ENCODE assay signal across 18 cellular contexts in the genomic region with DNA sequence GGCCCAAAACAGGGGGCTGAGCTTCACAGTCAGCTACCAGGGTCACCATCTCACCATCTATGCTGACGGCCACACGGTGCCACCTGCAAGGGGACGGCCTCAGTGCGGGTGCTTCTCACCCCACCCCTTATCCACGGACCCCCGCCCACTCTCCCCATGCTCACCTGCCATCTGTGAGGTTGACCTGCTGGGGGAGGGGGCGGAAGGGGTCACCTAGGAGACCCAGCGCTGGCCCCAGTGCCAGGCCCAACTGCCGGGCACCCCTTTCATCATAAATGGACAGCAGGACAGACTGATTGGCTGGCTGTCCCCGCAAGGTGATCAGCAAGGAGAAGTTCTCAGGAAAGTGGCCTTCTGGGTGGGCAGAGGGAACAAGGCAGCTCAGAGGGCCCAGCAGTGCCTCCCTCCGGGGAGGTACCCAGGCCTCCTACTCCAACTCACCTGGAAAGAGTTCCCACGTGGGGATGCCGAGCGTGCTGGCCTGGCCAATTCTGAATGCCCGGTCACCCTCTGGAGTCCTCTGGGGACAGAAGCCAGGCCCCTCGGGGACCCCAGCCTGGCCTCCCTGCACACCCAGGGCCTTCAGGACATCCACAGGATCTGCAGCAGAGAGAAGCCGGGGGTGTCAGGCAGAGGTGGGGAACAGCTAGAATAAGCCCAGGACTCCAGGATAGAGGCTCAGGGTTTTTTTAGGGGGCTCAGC. TPM values are rescaled to one million over a fixed set of nuclear protein-coding genes. Genes with fewer than 3 reads are reported as not detected.
A peak's percentile ranks its signal among the peaks of the same experiment; 100 is the strongest.
DNase-seq lines count a peak whose midpoint lies in the region; ATAC-seq and TF ChIP-seq lines count a peak whose summit lies in the region.
"Had no signal": no experiment of that assay in that cellular context is flagged by ENCODE, and none has a peak within 500 bp of the region (broad histone marks: within the 10 kb centered on the region; RNA-seq: fewer than 3 reads in every experiment).

No MANE protein-coding gene starts in this region.

- H3K36me3 Mint-ChIP-seq in natural killer cell treated with Interleukin-12 subunit alpha and Interleukin-12 subunit beta and Interleukin-15 and Interleukin-18, amount 100 ng/mL, for 72 hours, result no peaks in the 10 kb centered on the region
- H3K36me3 Mint-ChIP-seq in natural killer cell, result no peaks in the 10 kb centered on the region
- peaks cover 9% of the 10 kb centered on the region for H3K36me3 Mint-ChIP-seq in effector memory CD8-positive, alpha-beta T cell (ENCODE audit: insufficient read depth)

- intact Hi-C loops in natural killer cell (cut with micrococcal nuclease), result no loop called here

- no peaks in the 10 kb centered on the region for H3K9me3 Mint-ChIP-seq in natural killer cell treated with Interleukin-12 subunit alpha and Interleukin-12 subunit beta and Interleukin-15 and Interleukin-18, amount 100 ng/mL, for 72 hours
- no peaks in the 10 kb centered on the region for H3K9me3 Mint-ChIP-seq in natural killer cell
- peaks cover 0 to 2% of the 10 kb centered on the region in 2 donors for H3K9me3 Mint-ChIP-seq in effector memory CD8-positive, alpha-beta T cell
- H3K9me3 Mint-ChIP-seq: HFFc6; T-helper 2 cell treated with Interferon-gamma antibody and Interleukin-4, amounts not matched to agents 5 μg/mL and 100 μg/mL, for 36 hours had no signal

- peaks cover 3 to 28% (median 20%) of the 10 kb centered on the region in 3 donors for H3K4me1 ChIP-seq in skeletal muscle tissue (ENCODE audit: control insufficient read depth in 3 of 3, insufficient read depth in 3 of 3, low read length in 3 of 3)

- ATAC-seq in natural killer cell treated with Interleukin-12 subunit alpha and Interleukin-12 subunit beta and Interleukin-15 and Interleukin-18, amount 100 ng/mL, for 72 hours, result no peak
- ATAC-seq in natural killer cell, result no peak
- no peak for ATAC-seq in effector memory CD8-positive, alpha-beta T cell (replicated peaks)
- ATAC-seq in GM18873 (IDR thresholded peaks at IDR 0.05; ENCODE audit: low FRiP score, unreplicated experiment), result no peak
- ATAC-seq: left colon had no signal

- peaks cover 41 to 56% of the 10 kb centered on the region in 2 donors for H3K4me1 Mint-ChIP-seq in natural killer cell treated with Interleukin-12 subunit alpha and Interleukin-12 subunit beta and Interleukin-15 and Interleukin-18, amount 100 ng/mL, for 72 hours (ENCODE audit: low read depth in 2 of 2)
- peaks cover 39 to 71% of the 10 kb centered on the region in 2 donors for H3K4me1 Mint-ChIP-seq in natural killer cell
- H3K4me1 Mint-ChIP-seq in effector memory CD8-positive, alpha-beta T cell (ENCODE audit: low read depth in 2 of 2), result peaks cover 38 to 41% of the 10 kb centered on the region in 2 donors

- no peak for TF ChIP-seq CTCF in natural killer cell (IDR thresholded peaks at IDR 0.05)

- H3K27me3 ChIP-seq in skeletal muscle tissue (ENCODE audit: control insufficient read depth in 3 of 3, insufficient read depth in 3 of 3, low read length in 3 of 3), result peaks cover 17 to 22% (median 20%) of the 10 kb centered on the region in 3 donors

- DNase-seq in natural killer cell treated with Interleukin-12 subunit alpha and Interleukin-12 subunit beta and Interleukin-15 and Interleukin-18, amount 100 ng/mL, for 72 hours (ENCODE audit: low spot score), result no peak
- DNase-seq in natural killer cell (no peak), retina (no peak), DMS114 treated with DMSO at 0.1 percent for 48 hours (lab: John Stamatoyannopoulos, UW; ENCODE audit: unreplicated experiment) (no peak), Kasumi-1 (lab: John Stamatoyannopoulos, UW) (no peak)
- no peak for DNase-seq in effector memory CD8-positive, alpha-beta T cell
- DNase-seq: activated gamma-delta T cell treated with Interleukin-2 at 50 U/mL for 16 hours, DMS79 treated with DMSO at 0.1 percent for 48 hours, HFFc6, left colon, naive B cell, NCI-H2029 treated with DMSO at 0.1 percent for 48 hours, NCI-H774 had no signal

- peak overlapping the region; percentile 17 for H3K4me3 Mint-ChIP-seq in natural killer cell treated with Interleukin-12 subunit alpha and Interleukin-12 subunit beta and Interleukin-15 and Interleukin-18, amount 100 ng/mL, for 72 hours
- no peak overlapping the region for H3K4me3 Mint-ChIP-seq in natural killer cell
- H3K4me3 Mint-ChIP-seq in effector memory CD8-positive, alpha-beta T cell, result peak overlapping the region; percentile 63 to 74
- H3K4me3 Mint-ChIP-seq: HFFc6; naive B cell; T-helper 2 cell treated with Interferon-gamma antibody and Interleukin-4, amounts not matched to agents 5 μg/mL and 100 μg/mL, for 36 hours had no signal

- peaks cover 0 to 6% (median 2%) of the 10 kb centered on the region in 3 donors for H3K36me3 ChIP-seq in skeletal muscle tissue (ENCODE audit: control insufficient read depth in 3 of 3, insufficient read depth in 3 of 3, low read length in 3 of 3)

- peaks cover 20 to 35% of the 10 kb centered on the region in 2 donors for H3K27me3 Mint-ChIP-seq in natural killer cell treated with Interleukin-12 subunit alpha and Interleukin-12 subunit beta and Interleukin-15 and Interleukin-18, amount 100 ng/mL, for 72 hours
- peaks cover 14 to 21% of the 10 kb centered on the region in 2 donors for H3K27me3 Mint-ChIP-seq in natural killer cell (ENCODE audit: low read depth in 2 of 2)
- H3K27me3 Mint-ChIP-seq in effector memory CD8-positive, alpha-beta T cell, result peaks cover 73 to 88% of the 10 kb centered on the region in 2 donors

- H3K27ac ChIP-seq in skeletal muscle tissue (ENCODE audit: low read depth, low read length), result peak overlapping the region; percentile 90

- H3K9me3 ChIP-seq in skeletal muscle tissue (ENCODE audit: control insufficient read depth in 3 of 3, low read length in 3 of 3), result peaks cover 0 to 2% (median 0%) of the 10 kb centered on the region in 3 donors

- H3K4me3 ChIP-seq in skeletal muscle tissue (ENCODE audit: low read length in 3 of 3), result peak overlapping the region in 1 of 3 donors; percentile 13

- H3K27ac Mint-ChIP-seq in natural killer cell treated with Interleukin-12 subunit alpha and Interleukin-12 subunit beta and Interleukin-15 and Interleukin-18, amount 100 ng/mL, for 72 hours, result peak overlapping the region in 1 of 2 donors; percentile 24
- H3K27ac Mint-ChIP-seq in natural killer cell, result no peak overlapping the region
- H3K27ac Mint-ChIP-seq in effector memory CD8-positive, alpha-beta T cell, result peak overlapping the region in 1 of 2 donors; percentile 39
- H3K27ac Mint-ChIP-seq: HFFc6; naive B cell; T-helper 2 cell treated with Interferon-gamma antibody and Interleukin-4, amounts not matched to agents 5 μg/mL and 100 μg/mL, for 36 hours had no signal

- no peak overlapping the region for H3K9ac ChIP-seq in skeletal muscle tissue (ENCODE audit: low read depth in 1 of 3, low read length in 3 of 3)

RNA-seq across cellular contexts. Expression of a gene that starts 4.5 kb away (rescaled TPM):
- not detected for total RNA-seq in natural killer cell treated with Interleukin-12 subunit alpha and Interleukin-12 subunit beta and Interleukin-15 and Interleukin-18, amount 100 ng/mL, for 72 hours
- total RNA-seq in natural killer cell (1 to 10 TPM in 1 of 3 donors, under 1 TPM in 2; 0.33 to 6.6 (median 0.63) TPM), skeletal muscle tissue (43.3 TPM)

RNA-seq across cellular contexts. Expression of a gene that starts 7.5 kb away (rescaled TPM):
- total RNA-seq in natural killer cell treated with Interleukin-12 subunit alpha and Interleukin-12 subunit beta and Interleukin-15 and Interleukin-18, amount 100 ng/mL, for 72 hours, result not detected
- total RNA-seq in natural killer cell (not detected), skeletal muscle tissue (not detected)
- total RNA-seq: bronchial epithelial cell, HFFc6, left colon, sciatic nerve had no signal
